Comparison of ENCODE assay signal across 8 cellular contexts in genomic region chr14:94080606-94081385, GRCh38. TPM values are rescaled to one million over a fixed set of nuclear protein-coding genes. Genes with fewer than 3 reads are reported as not detected.
DNase-seq lines count a peak whose midpoint lies in the region; ATAC-seq and TF ChIP-seq lines count a peak whose summit lies in the region.

DDX24 (minus strand) TSS chr14:94081202; CDS start chr14:94079742, 1,460 bp downstream.
IFI27L1 (plus strand) TSS chr14:94081310; CDS start chr14:94096938, 15,628 bp downstream.

- H3K36me3 ChIP-seq in GM06990 (ENCODE audit: control insufficient read depth, insufficient read depth, low read length) (peaks cover 1% of the 10 kb centered on the region), testis (ENCODE audit: low read depth, missing control alignments) (no peaks in the 10 kb centered on the region)

- peak within 1 kb of the TSS; percentile 99 for H3K27ac Mint-ChIP-seq in activated naive CD4-positive, alpha-beta T cell treated with anti-CD3 and anti-CD28 coated beads, Interleukin-2, amount 50 U/mL, for 72 hours

- peak; percentile 85 for TF ChIP-seq POLR2A in testis (IDR thresholded peaks at IDR 0.05)

- ATAC-seq in HG02588 (IDR thresholded peaks at IDR 0.05; ENCODE audit: unreplicated experiment) (peak; percentile 98), SK-N-SH treated with all-trans-retinoic acid at 6 μM for 48 hours (peak; percentile 99), omental fat pad (ENCODE audit: low FRiP score) (peak; percentile 99)
- peak; percentile 98 to 99 for ATAC-seq in activated naive CD4-positive, alpha-beta T cell treated with anti-CD3 and anti-CD28 coated beads, Interleukin-2, amount 50 U/mL, for 72 hours

- peak within 1 kb of the TSS; percentile 96 to 97 for H3K27ac ChIP-seq in testis

- H3K4me1 ChIP-seq in testis, result peaks cover 35% of the 10 kb centered on the region

- H3K36me3 Mint-ChIP-seq in activated naive CD4-positive, alpha-beta T cell treated with anti-CD3 and anti-CD28 coated beads, Interleukin-2, amount 50 U/mL, for 72 hours, result peaks cover 40 to 56% of the 10 kb centered on the region in 2 donors

- no peak for TF ChIP-seq CTCF in GM06990 (IDR thresholded peaks at IDR 0.05; ENCODE audit: insufficient read depth, low read length, poor library complexity, severe bottlenecking)
- TF ChIP-seq CTCF in omental fat pad (IDR thresholded peaks at IDR 0.05), result no peak
- no peak for TF ChIP-seq CTCF in testis (IDR thresholded peaks at IDR 0.05)

- intact Hi-C loops in testis (cut with DNase I; ENCODE audit: low total_unique reads), result no loop called here

- 1% methylated on average over 30 to 74 of the region's 79 CpGs for WGBS in testis, 2 donors

- no peaks in the 10 kb centered on the region for H3K27me3 ChIP-seq in GM06990 (replicated peaks; ENCODE audit: control insufficient read depth, insufficient read depth, low read length)
- no peaks in the 10 kb centered on the region for H3K27me3 ChIP-seq in testis

- H3K9me3 Mint-ChIP-seq in activated naive CD4-positive, alpha-beta T cell treated with anti-CD3 and anti-CD28 coated beads, Interleukin-2, amount 50 U/mL, for 72 hours, result no peaks in the 10 kb centered on the region

- H3K9me3 ChIP-seq in testis, result no peaks in the 10 kb centered on the region

- H3K4me3 ChIP-seq in GM06990 (replicated peaks; ENCODE audit: low read depth, low read length) (peak within 1 kb of the TSS; percentile 90), testis (peak within 1 kb of the TSS; percentile 99 to 100)

- DNase-seq in GM06990 (ENCODE audit: extremely low read depth, insufficient read length), result peak; percentile 95
- peak; percentile 87 for DNase-seq in NCI-H1092 (lab: John Stamatoyannopoulos, UW)
- peak; percentile 95 to 97 for DNase-seq in activated naive CD4-positive, alpha-beta T cell treated with anti-CD3 and anti-CD28 coated beads, Interleukin-2, amount 50 U/mL, for 72 hours (ENCODE audit: low spot score in 2 of 2)
- DNase-seq in glomerular endothelial cell (ENCODE audit: extremely low read depth, low read depth, low spot score), result peak; percentile 42
- peak; percentile 80 for DNase-seq in omental fat pad (ENCODE audit: low spot score)
- DNase-seq in testis, result peak; percentile 99

TF ChIP-seq in SK-N-SH treated with all-trans-retinoic acid at 6 μM for 48 hours, 23 proteins besides CTCF, POLR2A, EP300 and RAD21:
- no peak for TF ChIP-seq TCF4 (CRISPR knock-in tag; IDR thresholded peaks at IDR 0.05; ENCODE audit: borderline replicate concordance)
- no peak for TF ChIP-seq RARB (CRISPR knock-in tag; IDR thresholded peaks at IDR 0.05)
- no peak for TF ChIP-seq TSHZ2 (CRISPR knock-in tag; IDR thresholded peaks at IDR 0.05)
- no peak for TF ChIP-seq TOX (CRISPR knock-in tag; IDR thresholded peaks at IDR 0.05; ENCODE audit: borderline replicate concordance)
- no peak for TF ChIP-seq ZFP3 (CRISPR knock-in tag; IDR thresholded peaks at IDR 0.05)
- TF ChIP-seq ZNF70 (CRISPR knock-in tag; IDR thresholded peaks at IDR 0.05), result no peak
- TF ChIP-seq CSRNP3 (CRISPR knock-in tag; IDR thresholded peaks at IDR 0.05), result no peak
- TF ChIP-seq ZC3H10 (CRISPR knock-in tag; IDR thresholded peaks at IDR 0.05), result no peak
TF ChIP-seq in SK-N-SH treated with all-trans-retinoic acid at 6 μM for 48 hours: peak in this region for 0.

RNA-seq across cellular contexts. Expression of gene DDX24, which starts in this region (rescaled TPM):
- total RNA-seq in activated naive CD4-positive, alpha-beta T cell treated with anti-CD3 and anti-CD28 coated beads, Interleukin-2, amount 50 U/mL, for 72 hours, result 100 to 1,000 TPM; 182 to 210 TPM
- total RNA-seq in glomerular endothelial cell (97.5 and 104 TPM in 2 replicates), omental fat pad (100 to 1,000 TPM; 106 to 215 (median 147) TPM), testis (100 to 1,000 TPM; 378 to 485 TPM)
- 431 TPM for polyA plus RNA-seq in testis (ENCODE audit: insufficient read depth, low read depth, low replicate concordance)

RNA-seq across cellular contexts. Expression of gene IFI27L1, which starts in this region (rescaled TPM):
- total RNA-seq in activated naive CD4-positive, alpha-beta T cell treated with anti-CD3 and anti-CD28 coated beads, Interleukin-2, amount 50 U/mL, for 72 hours, result 10 to 100 TPM; 48.0 to 51.4 TPM
- total RNA-seq in glomerular endothelial cell, result 11.8 and 18.0 TPM in 2 replicates
- total RNA-seq in omental fat pad, result 10 to 100 TPM in 3 of 4 donors, 1 to 10 TPM in 1; 9.2 to 28.6 (median 13.1) TPM
- 100 to 1,000 TPM; 174 to 219 TPM for total RNA-seq in testis
- 209 TPM for polyA plus RNA-seq in testis (ENCODE audit: insufficient read depth, low read depth, low replicate concordance)

Comparison
In these comparisons a context has a peak if more than half of its experiments do, and no peak if none do; other contexts are left out.
1. Peak in every context shown above with its lines: DNase-seq, ATAC-seq, H3K4me3 ChIP-seq and H3K27ac ChIP-seq.
2. DNase-seq: peak in every context shown above with its lines; median percentile 99 in testis; 96 in activated naive CD4-positive, alpha-beta T cell treated with anti-CD3 and anti-CD28 coated beads, Interleukin-2, amount 50 U/mL, for 72 hours; 95 in GM06990; 87 in NCI-H1092; 80 in omental fat pad; 42 in glomerular endothelial cell.